10 cellular contexts compared by ENCODE assay signal in genomic region chr3:117399311-117400068, GRCh38.
A peak's percentile ranks its signal among the peaks of the same experiment; 100 is the strongest.
DNase-seq lines count a peak whose midpoint lies in the region; ATAC-seq lines count a peak whose summit lies in the region.
"Had no signal": no experiment of that assay in that cellular context is flagged by ENCODE, and none has a peak within 500 bp of the region (broad histone marks: within the 10 kb centered on the region; RNA-seq: fewer than 3 reads in every experiment).

No MANE protein-coding gene starts in this region.

- DNase-seq in DMS153 (lab: John Stamatoyannopoulos, UW) (peak; percentile 17), DMS153 treated with DMSO at 0.1 percent for 48 hours (lab: John Stamatoyannopoulos, UW; ENCODE audit: unreplicated experiment) (no peak), amniotic stem cell (lab: John Stamatoyannopoulos, UW) (peak; percentile 6), iPS-NIHi7 (ENCODE audit: extremely low spot score) (peak; percentile 17), superior temporal gyrus (ENCODE audit: extremely low spot score) (peak; percentile 80), HCEC 1CT (no peak), COLO829 (ENCODE audit: low spot score) (no peak)
- no peak for DNase-seq in stimulated activated effector memory CD8-positive, alpha-beta T cell treated with anti-CD3 and anti-CD28 coated beads, Interleukin-12 subunit alpha, Interleukin-12 subunit beta, amount 100 ng/mL, for 72 hours (ENCODE audit: low spot score in 2 of 2)
- DNase-seq: sigmoid colon had no signal

- no peak overlapping the region for H3K27ac Mint-ChIP-seq in stimulated activated effector memory CD8-positive, alpha-beta T cell treated with anti-CD3 and anti-CD28 coated beads, Interleukin-12 subunit alpha, Interleukin-12 subunit beta, amount 100 ng/mL, for 72 hours
- H3K27ac Mint-ChIP-seq: activated naive CD4-positive, alpha-beta T cell treated with anti-CD3 and anti-CD28 coated beads, Interleukin-2, amount 50 U/mL, for 72 hours had no signal

- ATAC-seq in stimulated activated effector memory CD8-positive, alpha-beta T cell treated with anti-CD3 and anti-CD28 coated beads, Interleukin-12 subunit alpha, Interleukin-12 subunit beta, amount 100 ng/mL, for 72 hours, result no peak
- ATAC-seq: activated naive CD4-positive, alpha-beta T cell treated with anti-CD3 and anti-CD28 coated beads, Interleukin-2, amount 50 U/mL, for 72 hours had no signal

- no peaks in the 10 kb centered on the region for H3K36me3 Mint-ChIP-seq in stimulated activated effector memory CD8-positive, alpha-beta T cell treated with anti-CD3 and anti-CD28 coated beads, Interleukin-12 subunit alpha, Interleukin-12 subunit beta, amount 100 ng/mL, for 72 hours
- H3K36me3 Mint-ChIP-seq: activated naive CD4-positive, alpha-beta T cell treated with anti-CD3 and anti-CD28 coated beads, Interleukin-2, amount 50 U/mL, for 72 hours had no signal

- peaks cover 15% of the 10 kb centered on the region for H3K9me3 Mint-ChIP-seq in stimulated activated effector memory CD8-positive, alpha-beta T cell treated with anti-CD3 and anti-CD28 coated beads, Interleukin-12 subunit alpha, Interleukin-12 subunit beta, amount 100 ng/mL, for 72 hours

- no peaks in the 10 kb centered on the region for H3K4me1 Mint-ChIP-seq in stimulated activated effector memory CD8-positive, alpha-beta T cell treated with anti-CD3 and anti-CD28 coated beads, Interleukin-12 subunit alpha, Interleukin-12 subunit beta, amount 100 ng/mL, for 72 hours

- H3K4me3 Mint-ChIP-seq in stimulated activated effector memory CD8-positive, alpha-beta T cell treated with anti-CD3 and anti-CD28 coated beads, Interleukin-12 subunit alpha, Interleukin-12 subunit beta, amount 100 ng/mL, for 72 hours, result no peak overlapping the region

Comparison
In these comparisons a context has a peak if more than half of its experiments do, and no peak if none do; other contexts are left out.
1. DNase-seq: peak in DMS153 (single experiment), amniotic stem cell (single experiment), iPS-NIHi7 (single experiment) and superior temporal gyrus (single experiment); none in DMS153 treated with DMSO at 0.1 percent for 48 hours (single experiment), HCEC 1CT (single experiment), stimulated activated effector memory CD8-positive, alpha-beta T cell treated with anti-CD3 and anti-CD28 coated beads, Interleukin-12 subunit alpha, Interleukin-12 subunit beta, amount 100 ng/mL, for 72 hours (0 of 2) and COLO829 (single experiment).